Comparison of ENCODE assay signal across 8 cellular contexts in the genomic region with DNA sequence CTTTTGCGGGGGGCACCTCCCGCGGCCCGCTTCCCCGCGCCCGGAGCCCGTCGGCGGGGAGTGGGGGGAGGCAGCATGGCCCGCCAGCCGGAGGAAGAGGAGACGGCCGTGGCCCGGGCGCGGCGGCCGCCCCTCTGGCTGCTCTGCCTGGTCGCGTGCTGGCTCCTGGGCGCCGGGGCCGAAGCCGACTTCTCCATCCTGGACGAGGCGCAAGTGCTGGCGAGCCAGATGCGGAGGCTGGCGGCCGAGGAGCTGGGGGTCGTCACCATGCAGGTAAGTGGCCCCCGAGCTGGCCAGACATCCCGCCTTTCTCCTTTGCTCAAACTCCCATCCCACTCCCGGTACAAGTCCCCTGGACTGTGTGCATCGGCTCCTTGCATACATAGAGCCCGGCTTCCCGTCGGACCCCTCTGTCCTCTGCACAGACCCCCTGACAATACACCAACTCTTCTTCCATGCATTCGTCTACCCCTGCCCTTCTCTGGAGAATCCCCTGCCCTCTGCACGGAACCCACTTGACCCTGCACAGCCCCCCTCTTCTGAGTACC. TPM values are rescaled to one million over a fixed set of nuclear protein-coding genes. Genes with fewer than 3 reads are reported as not detected.
DNase-seq lines count a peak whose midpoint lies in the region; ATAC-seq, FAIRE-seq and TF ChIP-seq lines count a peak whose summit lies in the region.

No MANE protein-coding gene starts in this region.

- H3K4me2 ChIP-seq in HepG2 (ENCODE audit: low read depth, low read length), result peak overlapping the region; percentile 78

- no peaks in the 10 kb centered on the region for H3K27me3 ChIP-seq in HAP-1 (ENCODE audit: low read depth)
- peaks cover 5 to 48% of the 10 kb centered on the region in 2 experiments; a peak in 4 of 5 replicates for H3K27me3 ChIP-seq in HepG2 (ENCODE audit: control insufficient read depth in 1 of 2, insufficient read depth in 2 of 2, low read length in 2 of 2)

- H3K27ac ChIP-seq in HepG2 (ENCODE audit: extremely low read length, insufficient read depth, low read length), result no peak overlapping the region
- H3K27ac ChIP-seq in substantia nigra (ENCODE audit: low read depth, low read length, poor library complexity, severe bottlenecking), result peak overlapping the region; percentile 6

- H3K9me3 ChIP-seq in HAP-1, result no peaks in the 10 kb centered on the region
- H3K9me3 ChIP-seq in HepG2 (ENCODE audit: low read length), result no peaks in the 10 kb centered on the region

- intact Hi-C loops in HepG2 (cut with micrococcal nuclease; ENCODE audit: unreplicated experiment), result no loop called here

- 24% methylated on average over 7 of the region's 41 CpGs for WGBS in HepG2 (ENCODE audit: low lambda C conversion rate)

- TF ChIP-seq RAD21 in HepG2 (CRISPR knock-in tag; IDR thresholded peaks at IDR 0.05), result 0 out of 2 replicates have a peak, but pooled peaks have one; percentile 0

- CTCF ChIA-PET in HepG2 (lab: Yijun Ruan, JAX; ENCODE audit: low intra/inter-chr PET ratio, low total read pairs), result no interaction called here

- no peaks in the 10 kb centered on the region for H3K36me3 Mint-ChIP-seq in chondrocyte (ENCODE audit: low read depth)

- no peaks in the 10 kb centered on the region for H3K9me3 Mint-ChIP-seq in chondrocyte (ENCODE audit: low read depth)

- H3K9ac ChIP-seq in HepG2 (ENCODE audit: insufficient read depth, low read depth, low read length), result no peak overlapping the region

- H3K4me1 Mint-ChIP-seq in chondrocyte (ENCODE audit: low read depth), result peaks cover 42% of the 10 kb centered on the region

- TF ChIP-seq CTCF in chondrocyte (IDR thresholded peaks at IDR 0.05), result no peak
- TF ChIP-seq CTCF in HepG2 (CRISPR knock-in tag; IDR thresholded peaks at IDR 0.05), result no peak

- DNase-seq in NCI-H1417 (lab: John Stamatoyannopoulos, UW) (peak in 2 of 3 experiments; percentile 65 to 70), NCI-H1417 treated with DMSO at 0.1 percent for 48 hours (lab: John Stamatoyannopoulos, UW) (no peak), HAP-1 (ENCODE audit: low spot score in 2 of 2) (peak; percentile 41 to 56), NCI-H82 (lab: John Stamatoyannopoulos, UW) (peak; percentile 57), chondrocyte (ENCODE audit: low spot score) (no peak), HepG2 (ENCODE audit: low spot score) (no peak), substantia nigra (lab: John Stamatoyannopoulos, UW) (peak in 9 of 49 donors; percentile 2 to 31 (median 9)), OCI-M2 (lab: John Stamatoyannopoulos, UW; ENCODE audit: unreplicated experiment) (no peak)

- H3K36me3 ChIP-seq in HAP-1 (replicated peaks), result no peaks in the 10 kb centered on the region
- no peaks in the 10 kb centered on the region for H3K36me3 ChIP-seq in HepG2 (replicated peaks in 1 of 2; ENCODE audit: control insufficient read depth in 1 of 2, insufficient read depth in 2 of 2, low read length in 2 of 2)

- H4K20me1 ChIP-seq in HepG2 (ENCODE audit: insufficient read depth, low read length), result no peaks in the 10 kb centered on the region

- no peak for FAIRE-seq in HepG2 (lab: Jason Lieb, UNC)

- H3K27ac Mint-ChIP-seq in chondrocyte (ENCODE audit: unreplicated experiment), result peak overlapping the region; percentile 92

- no TSS peak for BruUV-seq in HepG2 (replicated peaks; lab: Mats Ljungman, UMichigan)

- peak overlapping the region; percentile 83 for H3K4me3 Mint-ChIP-seq in chondrocyte (ENCODE audit: unreplicated experiment)

- H3K79me2 ChIP-seq in HepG2 (ENCODE audit: insufficient read depth, low read length), result no peaks in the 10 kb centered on the region

- in situ Hi-C loops in HAP-1 (cut with MboI; ENCODE audit: low sequenced_read_pairs), result no loop called here
- in situ Hi-C loops in HepG2 (cut with HindIII; ENCODE audit: extremely low pct_ligation_motif_present, low pct_unique_long_range_greater_than_20kb), result no loop called here

- peaks cover 21% of the 10 kb centered on the region for H3K4me1 ChIP-seq in HAP-1
- no peaks in the 10 kb centered on the region for H3K4me1 ChIP-seq in HepG2 (ENCODE audit: insufficient read depth, low read length)

- no peak overlapping the region for H2AFZ ChIP-seq in HepG2 (ENCODE audit: low read length)

- TF ChIP-seq EP300 in HepG2 (IDR thresholded peaks at IDR 0.05; ENCODE audit: low read depth in 2 of 2, low read length in 2 of 2) (no peak), HepG2 (CRISPR knock-in tag; IDR thresholded peaks at IDR 0.05; ENCODE audit: borderline replicate concordance) (no peak)

- peak; percentile 72 for ATAC-seq in HepG2

- no peak for TF ChIP-seq POLR2A in HepG2 (IDR thresholded peaks at IDR 0.05; ENCODE audit: insufficient read depth in 1 of 2, low read depth in 2 of 2, low read length in 2 of 2)

- H3K4me3 ChIP-seq in HAP-1 (peak overlapping the region; percentile 53), HepG2 (replicated peaks in 1 of 3; ENCODE audit: insufficient read depth in 1 of 3, low read depth in 2 of 3, low read length in 3 of 3) (peak overlapping the region; percentile 40 to 70 (median 53); a peak in 4 of 6 replicates)

- POLR2A ChIA-PET in HepG2 (lab: Yijun Ruan, JAX), result no interaction called here

- peaks cover 8% of the 10 kb centered on the region for H3K27me3 Mint-ChIP-seq in chondrocyte (ENCODE audit: low read depth)

TF ChIP-seq in HepG2, 621 proteins besides CTCF, POLR2A, EP300 and RAD21 (continues in another document):
- no peak for TF ChIP-seq PHF20 (CRISPR knock-in tag; IDR thresholded peaks at IDR 0.05)
- TF ChIP-seq, protein P1, sequence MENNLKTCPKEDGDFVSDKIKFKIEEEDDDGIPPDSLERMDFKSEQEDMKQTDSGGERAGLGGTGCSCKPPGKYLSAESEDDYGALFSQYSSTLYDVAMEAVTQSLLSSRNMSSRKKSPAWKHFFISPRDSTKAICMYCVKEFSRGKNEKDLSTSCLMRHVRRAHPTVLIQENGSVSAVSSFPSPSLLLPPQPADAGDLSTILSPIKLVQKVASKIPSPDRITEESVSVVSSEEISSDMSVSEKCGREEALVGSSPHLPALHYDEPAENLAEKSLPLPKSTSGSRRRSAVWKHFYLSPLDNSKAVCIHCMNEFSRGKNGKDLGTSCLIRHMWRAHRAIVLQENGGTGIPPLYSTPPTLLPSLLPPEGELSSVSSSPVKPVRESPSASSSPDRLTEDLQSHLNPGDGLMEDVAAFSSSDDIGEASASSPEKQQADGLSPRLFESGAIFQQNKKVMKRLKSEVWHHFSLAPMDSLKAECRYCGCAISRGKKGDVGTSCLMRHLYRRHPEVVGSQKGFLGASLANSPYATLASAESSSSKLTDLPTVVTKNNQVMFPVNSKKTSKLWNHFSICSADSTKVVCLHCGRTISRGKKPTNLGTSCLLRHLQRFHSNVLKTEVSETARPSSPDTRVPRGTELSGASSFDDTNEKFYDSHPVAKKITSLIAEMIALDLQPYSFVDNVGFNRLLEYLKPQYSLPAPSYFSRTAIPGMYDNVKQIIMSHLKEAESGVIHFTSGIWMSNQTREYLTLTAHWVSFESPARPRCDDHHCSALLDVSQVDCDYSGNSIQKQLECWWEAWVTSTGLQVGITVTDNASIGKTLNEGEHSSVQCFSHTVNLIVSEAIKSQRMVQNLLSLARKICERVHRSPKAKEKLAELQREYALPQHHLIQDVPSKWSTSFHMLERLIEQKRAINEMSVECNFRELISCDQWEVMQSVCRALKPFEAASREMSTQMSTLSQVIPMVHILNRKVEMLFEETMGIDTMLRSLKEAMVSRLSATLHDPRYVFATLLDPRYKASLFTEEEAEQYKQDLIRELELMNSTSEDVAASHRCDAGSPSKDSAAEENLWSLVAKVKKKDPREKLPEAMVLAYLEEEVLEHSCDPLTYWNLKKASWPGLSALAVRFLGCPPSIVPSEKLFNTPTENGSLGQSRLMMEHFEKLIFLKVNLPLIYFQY (CRISPR knock-in tag; IDR thresholded peaks at IDR 0.05; ENCODE audit: borderline replicate concordance), result no peak
- peak; percentile 90 for TF ChIP-seq EZH2 (conservative IDR thresholded peaks at IDR 0.05; ENCODE audit: low read depth, low read length)
- TF ChIP-seq MTF2 (CRISPR knock-in tag; IDR thresholded peaks at IDR 0.05; ENCODE audit: borderline replicate concordance), result 0 out of 2 replicates have a peak, but pooled peaks have one; percentile 27

RNA-seq across cellular contexts. Expression of a gene that starts 0.8 kb away (rescaled TPM):
- total RNA-seq in chondrocyte (10.4 to 13.7 TPM (median 10.5 TPM) in 3 replicates), HepG2 (2016; rRNA removed; fragmentation: Illumina TruSeq; extraction: Trizol) (0.11 TPM in 1 of 2 replicates, not detected in the other)
- under 0.01 TPM in 1 of 2 replicates, not detected in the other for total RNA-seq in HepG2 (2016; cell fraction: cytosol; rRNA removed; fragmentation: Illumina TruSeq; extraction: Trizol; ENCODE audit: low read depth)
- 0.03 and 0.09 TPM in 2 replicates for total RNA-seq in HepG2 (2016; cell fraction: insoluble cytoplasmic fraction; rRNA removed; fragmentation: Illumina TruSeq; extraction: Trizol)
- 0.03 and 0.09 TPM in 2 replicates for total RNA-seq in HepG2 (2016; cell fraction: membrane; rRNA removed; fragmentation: Illumina TruSeq; extraction: Trizol)
- 0.13 and 0.19 TPM in 2 replicates for total RNA-seq in HepG2 (2016; cell fraction: nucleus; rRNA removed; fragmentation: Illumina TruSeq; extraction: Trizol)
- not detected in 2 replicates for polyA plus RNA-seq in HepG2 (2011; rRNA removed)
- not detected in 2 replicates for polyA plus RNA-seq in HepG2 (2011; cell fraction: cytosol; rRNA removed)
- polyA plus RNA-seq in HepG2 (2011; cell fraction: nucleus; rRNA removed), result 0.03 TPM in 2 replicates
- 0.03 TPM in 1 of 2 replicates, not detected in the other for polyA plus RNA-seq in HepG2 (2012)
- polyA plus RNA-seq in HepG2 (2016; cell fraction: cytosol; fragmentation: Illumina TruSeq; extraction: Trizol; ENCODE audit: low read depth), result 0.03 TPM in 1 of 2 replicates, not detected in the other
- 0.17 TPM in 1 of 2 replicates, not detected in the other for polyA plus RNA-seq in HepG2 (2016; cell fraction: insoluble cytoplasmic fraction; fragmentation: Illumina TruSeq; extraction: Trizol; ENCODE audit: low read depth)
- polyA plus RNA-seq in HepG2 (2016; cell fraction: membrane; fragmentation: Illumina TruSeq; extraction: Trizol; ENCODE audit: low read depth), result not detected in 2 replicates
- polyA plus RNA-seq in HepG2 (2016; cell fraction: nucleus; fragmentation: Illumina TruSeq; extraction: Trizol; ENCODE audit: insufficient read depth, low read depth), result 0.19 and 0.35 TPM in 2 replicates
- 0.08 and 0.68 TPM in 2 replicates for polyA minus RNA-seq in HepG2 (2011; rRNA and poly(A)+ RNA removed; ENCODE audit: low replicate concordance)
- not detected in 2 replicates for polyA minus RNA-seq in HepG2 (2011; cell fraction: cytosol; rRNA and poly(A)+ RNA removed)
- polyA minus RNA-seq in HepG2 (2011; cell fraction: nucleus; rRNA and poly(A)+ RNA removed), result 0.13 and 0.50 TPM in 2 replicates

Comparison
In these comparisons a context has a peak if more than half of its experiments do, and no peak if none do; other contexts are left out.
1. DNase-seq: peak in NCI-H1417 (2 of 3), HAP-1 (2 of 2) and NCI-H82 (single experiment); none in NCI-H1417 treated with DMSO at 0.1 percent for 48 hours (single experiment), chondrocyte (single experiment), HepG2 (single experiment) and OCI-M2 (single experiment).